Comparison of ENCODE assay signal across 1 cellular context in genomic region chr1:20151906-20152598, GRCh38.
TF ChIP-seq lines count a peak whose summit lies in the region.

No MANE protein-coding gene starts in this region.

TF ChIP-seq in HepG2, 621 proteins besides CTCF, POLR2A, EP300 and RAD21 (continued from another document and continues in another):
- TF ChIP-seq ZNF143 (CRISPR knock-in tag; IDR thresholded peaks at IDR 0.05): no peak
- no peak for TF ChIP-seq ELF4 (CRISPR knock-in tag; IDR thresholded peaks at IDR 0.05; ENCODE audit: borderline replicate concordance)
- TF ChIP-seq XBP1 (CRISPR knock-in tag; IDR thresholded peaks at IDR 0.05): no peak
- no peak for TF ChIP-seq ZNF646 (CRISPR knock-in tag; IDR thresholded peaks at IDR 0.05)
- no peak for TF ChIP-seq MAFF (IDR thresholded peaks at IDR 0.05; ENCODE audit: low read depth, low read length)
- TF ChIP-seq ZNF672 (CRISPR knock-in tag; IDR thresholded peaks at IDR 0.05): no peak
- TF ChIP-seq TSC22D2 (CRISPR knock-in tag; IDR thresholded peaks at IDR 0.05; ENCODE audit: borderline replicate concordance): no peak
- TF ChIP-seq ZNF530 (CRISPR knock-in tag; IDR thresholded peaks at IDR 0.05; ENCODE audit: low read depth): no peak
- no peak for TF ChIP-seq RBM39 (IDR thresholded peaks at IDR 0.05; ENCODE audit: low read depth, low read length, poor library complexity, severe bottlenecking)
- 0 out of 2 replicates have a peak, but pooled peaks have one; percentile 22 for TF ChIP-seq KAT8 (CRISPR knock-in tag; IDR thresholded peaks at IDR 0.05)
- TF ChIP-seq PAX8 (CRISPR knock-in tag; IDR thresholded peaks at IDR 0.05; ENCODE audit: borderline replicate concordance): no peak
- TF ChIP-seq KDM1A (CRISPR knock-in tag; IDR thresholded peaks at IDR 0.05): no peak
- no peak for TF ChIP-seq SP1 (IDR thresholded peaks at IDR 0.05)
- 0 out of 2 replicates have a peak, but pooled peaks have one; percentile 15 for TF ChIP-seq SP1 (CRISPR knock-in tag; IDR thresholded peaks at IDR 0.05)
- TF ChIP-seq ZNF142 (CRISPR knock-in tag; IDR thresholded peaks at IDR 0.05): no peak
- TF ChIP-seq ZNF766 (CRISPR knock-in tag; IDR thresholded peaks at IDR 0.05; ENCODE audit: borderline replicate concordance): no peak
- TF ChIP-seq FOSL2 (CRISPR knock-in tag; IDR thresholded peaks at IDR 0.05): no peak
- TF ChIP-seq ZNF407 (CRISPR knock-in tag; IDR thresholded peaks at IDR 0.05; ENCODE audit: not compliant biosample characterization): peak; percentile 33
- no peak for TF ChIP-seq ZNF33B (CRISPR knock-in tag; IDR thresholded peaks at IDR 0.05)
- TF ChIP-seq SPEN (CRISPR knock-in tag; IDR thresholded peaks at IDR 0.05; ENCODE audit: low read depth): 0 out of 2 replicates have a peak, but pooled peaks have one; percentile 24
- TF ChIP-seq SATB2 (CRISPR knock-in tag; IDR thresholded peaks at IDR 0.05): no peak
- TF ChIP-seq DMAP1 (CRISPR knock-in tag; IDR thresholded peaks at IDR 0.05): no peak
- no peak for TF ChIP-seq ZNF276 (CRISPR knock-in tag; IDR thresholded peaks at IDR 0.05; ENCODE audit: low read depth)
- TF ChIP-seq ZFAT (CRISPR knock-in tag; conservative IDR thresholded peaks at IDR 0.05): no peak
- no peak for TF ChIP-seq STAT6 (CRISPR knock-in tag; IDR thresholded peaks at IDR 0.05; ENCODE audit: borderline replicate concordance)
- TF ChIP-seq ZNF225 (CRISPR knock-in tag; IDR thresholded peaks at IDR 0.05): 0 out of 2 replicates have a peak, but pooled peaks have one; percentile 20
- TF ChIP-seq MEF2D (CRISPR knock-in tag; IDR thresholded peaks at IDR 0.05): no peak
- TF ChIP-seq NCOA2 (CRISPR knock-in tag; IDR thresholded peaks at IDR 0.05): peak; percentile 32; the same call in 1 of the 2 replicates
- no peak for TF ChIP-seq ZNF615 (CRISPR knock-in tag; IDR thresholded peaks at IDR 0.05; ENCODE audit: borderline replicate concordance)
- no peak for TF ChIP-seq ZNF776 (CRISPR knock-in tag; IDR thresholded peaks at IDR 0.05)
- TF ChIP-seq THAP11 (CRISPR knock-in tag; IDR thresholded peaks at IDR 0.05): 0 out of 2 replicates have a peak, but pooled peaks have one; percentile 35
- TF ChIP-seq WIZ (CRISPR knock-in tag; IDR thresholded peaks at IDR 0.05): no peak
- TF ChIP-seq SP2 (CRISPR knock-in tag; IDR thresholded peaks at IDR 0.05): no peak
- no peak for TF ChIP-seq IKZF1 (IDR thresholded peaks at IDR 0.05)
- TF ChIP-seq GLI4 (CRISPR knock-in tag; IDR thresholded peaks at IDR 0.05; ENCODE audit: borderline replicate concordance): no peak
- TF ChIP-seq ZMYM3 (CRISPR knock-in tag; IDR thresholded peaks at IDR 0.05): no peak
- TF ChIP-seq ZSCAN25 (CRISPR knock-in tag; IDR thresholded peaks at IDR 0.05): peak; percentile 50; the same call in 1 of the 2 replicates
